9 cellular contexts compared by ENCODE assay signal in genomic region chr11:16883179-16883578, GRCh38.
DNase-seq lines count a peak whose midpoint lies in the region; ATAC-seq and TF ChIP-seq lines count a peak whose summit lies in the region.
"Had no signal": no experiment of that assay in that cellular context is flagged by ENCODE, and none has a peak within 500 bp of the region (broad histone marks: within the 10 kb centered on the region; RNA-seq: fewer than 3 reads in every experiment).

No MANE protein-coding gene starts in this region.

- no peaks in the 10 kb centered on the region for H4K20me1 ChIP-seq in OCI-LY7 (ENCODE audit: insufficient read depth, low read length)

- no peak overlapping the region for H3K27ac ChIP-seq in OCI-LY7 (ENCODE audit: low read depth, low read length, poor library complexity, severe bottlenecking)

- H2AFZ ChIP-seq in OCI-LY7 (ENCODE audit: low read length): no peak overlapping the region

- H3K4me3 ChIP-seq in OCI-LY7 (ENCODE audit: low read depth, low read length, poor library complexity, severe bottlenecking): no peak overlapping the region
- H3K4me3 ChIP-seq: Peyer's patch had no signal

- H3K4me3 Mint-ChIP-seq in chondrocyte (ENCODE audit: unreplicated experiment): no peak overlapping the region
- no peak overlapping the region for H3K4me3 Mint-ChIP-seq in effector memory CD8-positive, alpha-beta T cell
- no peak overlapping the region for H3K4me3 Mint-ChIP-seq in activated T-cell treated with anti-CD3 and anti-CD28 coated beads, Interleukin-2, amount 50 U/mL, for 24 hours

- no peaks in the 10 kb centered on the region for H3K9me3 ChIP-seq in OCI-LY7 (ENCODE audit: low read length)
- H3K9me3 ChIP-seq: Peyer's patch had no signal

- peak; percentile 31 for TF ChIP-seq CTCF in chondrocyte (IDR thresholded peaks at IDR 0.05)
- TF ChIP-seq CTCF in OCI-LY7 (conservative IDR thresholded peaks at IDR 0.05; ENCODE audit: low read length): no peak

- POLR2A ChIA-PET in OCI-LY7 (lab: Charles Lee): interaction anchor here (0.9 kb wide), 1 partner anchor 33 kb away, joined by 3 read pairs; no protein-coding TSS in a partner anchor

- peaks cover 8% of the 10 kb centered on the region for H3K27me3 Mint-ChIP-seq in chondrocyte (ENCODE audit: low read depth)
- peaks cover 9 to 32% of the 10 kb centered on the region in 2 donors for H3K27me3 Mint-ChIP-seq in effector memory CD8-positive, alpha-beta T cell
- peaks cover 8% of the 10 kb centered on the region for H3K27me3 Mint-ChIP-seq in activated T-cell treated with anti-CD3 and anti-CD28 coated beads, Interleukin-2, amount 50 U/mL, for 24 hours

- no peaks in the 10 kb centered on the region for H3K9me2 ChIP-seq in OCI-LY7 (ENCODE audit: insufficient read depth, low read length)

- intact Hi-C loops in OCI-LY7 (cut with micrococcal nuclease; ENCODE audit: unreplicated experiment): no loop called here

- H3K4me1 ChIP-seq in OCI-LY7 (ENCODE audit: insufficient read depth, low read length, poor library complexity, severe bottlenecking): no peaks in the 10 kb centered on the region
- H3K4me1 ChIP-seq: Peyer's patch had no signal

- H3K36me3 Mint-ChIP-seq in chondrocyte (ENCODE audit: low read depth): no peaks in the 10 kb centered on the region
- H3K36me3 Mint-ChIP-seq in effector memory CD8-positive, alpha-beta T cell (ENCODE audit: insufficient read depth): no peaks in the 10 kb centered on the region
- no peaks in the 10 kb centered on the region for H3K36me3 Mint-ChIP-seq in activated T-cell treated with anti-CD3 and anti-CD28 coated beads, Interleukin-2, amount 50 U/mL, for 24 hours (ENCODE audit: low read depth)

- H3K4me2 ChIP-seq in OCI-LY7 (ENCODE audit: low read length): no peak overlapping the region

- CTCF ChIA-PET in OCI-LY7 (lab: Charles Lee; ENCODE audit: unreplicated experiment): no interaction called here

- peaks cover 6% of the 10 kb centered on the region for H3K4me1 Mint-ChIP-seq in chondrocyte (ENCODE audit: low read depth)
- no peaks in the 10 kb centered on the region for H3K4me1 Mint-ChIP-seq in effector memory CD8-positive, alpha-beta T cell (ENCODE audit: low read depth in 2 of 2)
- no peaks in the 10 kb centered on the region for H3K4me1 Mint-ChIP-seq in activated T-cell treated with anti-CD3 and anti-CD28 coated beads, Interleukin-2, amount 50 U/mL, for 24 hours (ENCODE audit: low read depth)

- no peaks in the 10 kb centered on the region for H3K79me2 ChIP-seq in OCI-LY7 (ENCODE audit: insufficient read depth, low read depth, low read length)

- DNase-seq in DMS79 (lab: John Stamatoyannopoulos, UW): peak; percentile 24
- DNase-seq in NCI-H2029 treated with DMSO at 0.1 percent for 48 hours (lab: John Stamatoyannopoulos, UW): peak; percentile 32
- no peak for DNase-seq in chondrocyte (ENCODE audit: low spot score)
- DNase-seq in mucosa of gallbladder (ENCODE audit: low spot score): peak; percentile 33
- DNase-seq in effector memory CD8-positive, alpha-beta T cell: no peak
- DNase-seq in activated T-cell treated with anti-CD3 and anti-CD28 coated beads, Interleukin-2, amount 50 U/mL, for 24 hours: no peak
- DNase-seq in OCI-LY7 (ENCODE audit: low spot score): no peak
- no peak for DNase-seq in activated CD8-positive, alpha-beta memory T cell treated with anti-CD3 and anti-CD28 coated beads, Interleukin-2, amount 50 U/mL, for 48 hours

- no peak overlapping the region for H3K27ac Mint-ChIP-seq in chondrocyte (ENCODE audit: unreplicated experiment)
- no peak overlapping the region for H3K27ac Mint-ChIP-seq in effector memory CD8-positive, alpha-beta T cell
- H3K27ac Mint-ChIP-seq in activated T-cell treated with anti-CD3 and anti-CD28 coated beads, Interleukin-2, amount 50 U/mL, for 24 hours: no peak overlapping the region

- BruUV-seq in OCI-LY7 (replicated peaks; lab: Mats Ljungman, UMichigan): no TSS peak

- H3K36me3 ChIP-seq in OCI-LY7 (ENCODE audit: insufficient read depth, low read length): no peaks in the 10 kb centered on the region
- H3K36me3 ChIP-seq: Peyer's patch had no signal

- ATAC-seq in effector memory CD8-positive, alpha-beta T cell (replicated peaks): no peak

- no peaks in the 10 kb centered on the region for H3K9me3 Mint-ChIP-seq in chondrocyte (ENCODE audit: low read depth)
- H3K9me3 Mint-ChIP-seq in effector memory CD8-positive, alpha-beta T cell: no peaks in the 10 kb centered on the region
- H3K9me3 Mint-ChIP-seq in activated T-cell treated with anti-CD3 and anti-CD28 coated beads, Interleukin-2, amount 50 U/mL, for 24 hours: no peaks in the 10 kb centered on the region

Comparison
In these comparisons a context has a peak if more than half of its experiments do, and no peak if none do; other contexts are left out.
1. DNase-seq: peak in DMS79 (single experiment), NCI-H2029 treated with DMSO at 0.1 percent for 48 hours (single experiment) and mucosa of gallbladder (single experiment); none in chondrocyte (single experiment), effector memory CD8-positive, alpha-beta T cell (0 of 3), activated T-cell treated with anti-CD3 and anti-CD28 coated beads, Interleukin-2, amount 50 U/mL, for 24 hours (single experiment), OCI-LY7 (single experiment) and activated CD8-positive, alpha-beta memory T cell treated with anti-CD3 and anti-CD28 coated beads, Interleukin-2, amount 50 U/mL, for 48 hours (single experiment).